In the genomic region with DNA sequence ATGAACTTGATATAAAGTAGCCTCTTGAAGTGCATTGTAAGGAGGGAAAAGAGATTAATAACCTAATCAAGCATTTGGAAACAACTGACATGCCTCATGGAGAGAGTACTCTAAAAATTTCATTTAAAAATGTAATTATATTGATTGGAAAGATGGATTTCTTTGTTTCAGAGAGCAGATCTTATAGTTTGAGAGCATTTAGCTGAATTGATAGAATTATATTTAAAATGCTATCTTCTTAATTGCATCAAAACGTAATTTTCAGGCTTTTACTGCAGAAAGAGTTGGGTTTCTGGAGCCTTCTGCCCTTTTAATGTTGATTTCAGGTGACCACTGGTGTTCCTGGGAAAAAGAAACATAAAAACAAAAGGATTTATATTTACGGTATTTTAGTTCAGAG, we compare ENCODE assay signal across 36 cellular contexts.
"Had no signal": no experiment of that assay in that cellular context is flagged by ENCODE, and none has a peak within 500 bp of the region (broad histone marks: within the 10 kb centered on the region; RNA-seq: fewer than 3 reads in every experiment).

No MANE protein-coding gene starts in this region.

- H3K27me3 Mint-ChIP-seq: activated naive CD8-positive, alpha-beta T cell had no signal

- H3K36me3 ChIP-seq: adrenal gland, ascending aorta, brain microvascular endothelial cell, breast epithelium, cardiac muscle cell had no signal

- H3K27ac ChIP-seq: adrenal gland, ascending aorta, body of pancreas, brain microvascular endothelial cell, breast epithelium, cardiac muscle cell had no signal

- H3K9me3 Mint-ChIP-seq: activated naive CD4-positive, alpha-beta T cell treated with anti-CD3 and anti-CD28 coated beads, Interleukin-2, amount 50 U/mL, for 24 hours; activated T-cell treated with anti-CD3 and anti-CD28 coated beads, Interleukin-2, amount 50 U/mL, for 4 hours; activated T-helper 17 cell treated with anti-CD3 and anti-CD28 coated beads, Interleukin-2, amount 50 U/mL, for 72 hours; central memory CD8-positive, alpha-beta T cell had no signal

- H3K4me1 ChIP-seq: adrenal gland, ascending aorta, body of pancreas, breast epithelium had no signal

- H3K36me3 Mint-ChIP-seq: activated naive CD4-positive, alpha-beta T cell treated with anti-CD3 and anti-CD28 coated beads, Interleukin-2, amount 50 U/mL, for 24 hours; activated naive CD8-positive, alpha-beta T cell; brain had no signal

- H3K4me3 Mint-ChIP-seq: activated naive CD4-positive, alpha-beta T cell treated with anti-CD3 and anti-CD28 coated beads for 36 hours; activated naive CD4-positive, alpha-beta T cell treated with anti-CD3 and anti-CD28 coated beads, Interleukin-2, amount 10 ng/mL, durations not matched to agents 7 days and 5 days; activated naive CD4-positive, alpha-beta T cell treated with anti-CD3 and anti-CD28 coated beads, Interleukin-2, amount 50 U/mL, for 24 hours; activated naive CD8-positive, alpha-beta T cell; activated naive CD8-positive, alpha-beta T cell treated with anti-CD3 and anti-CD28 coated beads, Interleukin-2, amount 10 ng/mL, durations not matched to agents 7 days and 5 days; activated naive CD8-positive, alpha-beta T cell treated with anti-CD3 and anti-CD28 coated beads, Interleukin-2, amount 50 U/mL, for 24 hours; activated T-cell treated with anti-CD3 and anti-CD28 coated beads, Interleukin-2, amount 50 U/mL, for 24 hours; activated T-cell treated with anti-CD3 and anti-CD28 coated beads, Interleukin-2, amount 50 U/mL, for 4 hours; activated T-cell treated with anti-CD3 and anti-CD28 coated beads, Interleukin-2, amount 50 U/mL, for 72 hours; activated T-helper 1 cell treated with anti-CD3 and anti-CD28 coated beads, Interleukin-12 subunit alpha, Interleukin-12 subunit beta, Interleukin-2, Interleukin-4 antibody, amounts not matched to agents 30 ng/mL and 10 ng/mL and 1 ng/mL, durations not matched to agents 14 hours and 24 hours and 36 hours; activated T-helper 17 cell treated with anti-CD3 and anti-CD28 coated beads, Interleukin-2, amount 50 U/mL, for 72 hours; brain; central memory CD8-positive, alpha-beta T cell had no signal

- ATAC-seq: activated naive CD4-positive, alpha-beta T cell treated with anti-CD3 and anti-CD28 coated beads, Interleukin-2, amount 50 U/mL, for 72 hours; activated naive CD8-positive, alpha-beta T cell treated with anti-CD3 and anti-CD28 coated beads, Interleukin-2, amount 50 U/mL, for 24 hours; activated T-cell treated with anti-CD3 and anti-CD28 coated beads, Interleukin-2, amount 50 U/mL, for 4 hours; activated T-cell treated with anti-CD3 and anti-CD28 coated beads, Interleukin-2, amount 50 U/mL, for 72 hours; activated T-helper 17 cell treated with anti-CD3 and anti-CD28 coated beads, Interleukin-2, amount 50 U/mL, for 72 hours; body of pancreas had no signal

- DNase-seq: activated effector memory CD4-positive, alpha-beta T cell treated with anti-CD3 and anti-CD28 coated beads, Interleukin-2, amount 50 U/mL, for 16 hours; activated effector memory CD4-positive, alpha-beta T cell treated with Interleukin-2 at 50 U/mL for 16 hours; activated gamma-delta T cell; activated gamma-delta T cell treated with Interleukin-2 at 50 U/mL for 16 hours; activated naive CD4-positive, alpha-beta T cell; activated naive CD4-positive, alpha-beta T cell treated with anti-CD3 and anti-CD28 coated beads for 36 hours; activated naive CD4-positive, alpha-beta T cell treated with anti-CD3 and anti-CD28 coated beads, Interleukin-2, amount 10 ng/mL, durations not matched to agents 7 days and 5 days; activated naive CD4-positive, alpha-beta T cell treated with anti-CD3 and anti-CD28 coated beads, Interleukin-2, amount 50 U/mL, for 16 hours; activated naive CD4-positive, alpha-beta T cell treated with Interleukin-2 at 50 U/mL for 16 hours; activated naive CD8-positive, alpha-beta T cell treated with anti-CD3 and anti-CD28 coated beads, Interleukin-2, amount 10 ng/mL, durations not matched to agents 7 days and 5 days; activated naive CD8-positive, alpha-beta T cell treated with anti-CD3 and anti-CD28 coated beads, Interleukin-2, amount 50 U/mL, for 24 hours; activated T-cell treated with anti-CD3 and anti-CD28 coated beads, Interleukin-2, amount 50 U/mL, for 24 hours; activated T-cell treated with anti-CD3 and anti-CD28 coated beads, Interleukin-2, amount 50 U/mL, for 4 hours; activated T-cell treated with anti-CD3 and anti-CD28 coated beads, Interleukin-2, amount 50 U/mL, for 48 hours; activated T-cell treated with anti-CD3 and anti-CD28 coated beads, Interleukin-2, amount 50 U/mL, for 72 hours; adrenal gland; amniotic stem cell; amygdala; anterior cingulate cortex; aorta; body of pancreas; brain microvascular endothelial cell; caudate nucleus; central memory CD4-positive, alpha-beta T cell; cerebellar nuclear complex had no signal

- H3K4me1 Mint-ChIP-seq: central memory CD8-positive, alpha-beta T cell had no signal

- H3K27ac Mint-ChIP-seq: activated naive CD4-positive, alpha-beta T cell treated with anti-CD3 and anti-CD28 coated beads for 36 hours; activated naive CD4-positive, alpha-beta T cell treated with anti-CD3 and anti-CD28 coated beads, Interleukin-2, amount 10 ng/mL, durations not matched to agents 7 days and 5 days; activated naive CD4-positive, alpha-beta T cell treated with anti-CD3 and anti-CD28 coated beads, Interleukin-2, amount 50 U/mL, for 24 hours; activated naive CD4-positive, alpha-beta T cell treated with anti-CD3 and anti-CD28 coated beads, Interleukin-2, amount 50 U/mL, for 72 hours; activated naive CD8-positive, alpha-beta T cell; activated naive CD8-positive, alpha-beta T cell treated with anti-CD3 and anti-CD28 coated beads, Interleukin-2, amount 10 ng/mL, durations not matched to agents 7 days and 5 days; activated naive CD8-positive, alpha-beta T cell treated with anti-CD3 and anti-CD28 coated beads, Interleukin-2, amount 50 U/mL, for 24 hours; activated T-cell treated with anti-CD3 and anti-CD28 coated beads, Interleukin-2, amount 50 U/mL, for 24 hours; activated T-cell treated with anti-CD3 and anti-CD28 coated beads, Interleukin-2, amount 50 U/mL, for 72 hours; activated T-helper 1 cell treated with anti-CD3 and anti-CD28 coated beads, Interleukin-12 subunit alpha, Interleukin-12 subunit beta, Interleukin-2, Interleukin-4 antibody, amounts not matched to agents 30 ng/mL and 10 ng/mL and 1 ng/mL, durations not matched to agents 14 hours and 24 hours and 36 hours; activated T-helper 17 cell treated with anti-CD3 and anti-CD28 coated beads, Interleukin-2, amount 50 U/mL, for 72 hours; activated T-helper 2 cell treated with anti-CD3 and anti-CD28 coated beads, Interferon-gamma antibody, Interleukin-2, Interleukin-4, amounts not matched to agents 10 μg/mL and 5 μg/mL and 100 μg/mL, durations not matched to agents 14 hours and 24 hours and 36 hours; brain had no signal

- H3K9me3 ChIP-seq: adrenal gland, ascending aorta, body of pancreas, breast epithelium had no signal

- H3K4me3 ChIP-seq: adrenal gland, ascending aorta, body of pancreas, breast epithelium, cardiac muscle cell had no signal

- H3K27me3 ChIP-seq: adrenal gland, ascending aorta, brain microvascular endothelial cell, breast epithelium, cardiac muscle cell had no signal
